8 cellular contexts compared by ENCODE assay signal in the genomic region with DNA sequence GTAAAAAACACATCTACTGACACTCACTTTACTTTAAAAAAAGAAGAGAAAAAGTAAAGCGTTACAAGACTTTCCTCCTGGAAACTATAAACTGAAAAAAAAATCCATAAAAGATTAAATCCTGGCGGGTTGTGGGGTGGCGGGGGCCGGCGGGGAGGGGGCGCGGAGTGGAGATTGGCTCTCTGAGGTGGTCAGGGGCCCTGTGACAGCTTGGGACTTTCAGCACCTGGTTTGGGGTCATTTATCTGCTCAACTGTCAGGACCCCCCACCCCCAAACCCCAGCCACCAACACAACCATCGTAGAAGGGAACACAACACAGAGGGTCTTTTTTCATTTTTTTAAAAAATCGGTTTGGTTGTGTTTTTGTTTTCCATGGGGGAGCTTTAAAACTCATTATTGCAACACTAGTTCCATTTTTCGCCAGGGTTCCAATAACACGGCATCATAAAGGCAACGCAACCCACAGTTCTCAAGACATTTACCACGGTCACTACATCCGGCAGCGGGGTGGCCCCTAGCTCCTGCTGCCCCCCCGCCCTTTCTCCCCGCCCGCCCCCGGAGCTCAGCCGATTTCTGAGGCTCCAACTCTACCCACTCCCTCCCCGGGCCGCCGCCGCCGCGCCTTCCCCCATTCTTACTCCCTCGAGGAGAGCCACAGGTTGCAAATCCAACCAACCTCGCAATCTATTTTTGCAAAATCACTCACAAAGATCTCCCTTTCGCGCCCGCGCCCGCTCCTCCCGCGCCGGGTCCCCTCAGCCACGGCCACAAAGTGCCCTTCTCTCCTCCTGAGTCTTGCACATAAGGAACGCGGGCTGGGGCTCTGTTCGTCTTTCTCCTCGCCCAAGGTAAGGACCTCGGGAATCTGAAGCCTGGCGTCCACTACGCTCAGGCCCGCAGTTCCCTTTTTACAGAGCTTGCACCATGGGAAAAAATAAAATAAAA. TPM values are rescaled to one million over a fixed set of nuclear protein-coding genes. Genes with fewer than 3 reads are reported as not detected.
DNase-seq lines count a peak whose midpoint lies in the region; ATAC-seq, FAIRE-seq and TF ChIP-seq lines count a peak whose summit lies in the region.

No MANE protein-coding gene starts in this region.

- DNase-seq in CD14-positive monocyte (ENCODE audit: low spot score) = peak; percentile 58
- DNase-seq in M059J (ENCODE audit: low read depth) = peak; percentile 62
- DNase-seq in activated CD8-positive, alpha-beta memory T cell treated with anti-CD3 and anti-CD28 coated beads for 48 hours (ENCODE audit: low read depth in 2 of 3, low spot score in 2 of 3) = peak in 2 of 3 experiments; percentile 38 to 41
- DNase-seq in endothelial cell (ENCODE audit: low spot score) = peak; percentile 42
- peak; percentile 56 to 79 (median 71) for DNase-seq in mucosa of descending colon
- peak; percentile 73 for DNase-seq in stimulated activated naive CD8-positive, alpha-beta T cell treated with anti-CD3 and anti-CD28 coated beads, Interleukin-15, Interleukin-2, amounts not matched to agents 100 U/mL and 50 U/mL, for 24 hours
- no peak for DNase-seq in GM12892 (ENCODE audit: insufficient read length)

- H3K36me3 ChIP-seq in mucosa of descending colon (ENCODE audit: low read depth) = no peaks in the 10 kb centered on the region

- intact Hi-C loops in CD14-positive monocyte (cut with micrococcal nuclease) = loop anchor here (2.0 to 10.0 kb wide), 13 partner anchors 31 to 1404 kb away; partner anchors contain the start of gene LPP (in 1 of the 2)
- intact Hi-C loops in mucosa of descending colon (cut with DNase I, micrococcal nuclease) = loop anchor here (5.0 to 10.0 kb wide), 7 partner anchors 309 to 1401 kb away; partner anchors contain the start of gene LPP (in 1 of the 2)

- H3K36me3 Mint-ChIP-seq in CD14-positive monocyte (peaks cover 12% of the 10 kb centered on the region in 2 donors), endothelial cell (ENCODE audit: low read depth, unreplicated experiment) (no peaks in the 10 kb centered on the region)

- H3K27me3 Mint-ChIP-seq in CD14-positive monocyte (ENCODE audit: low read depth in 3 of 3) (no peaks in the 10 kb centered on the region), endothelial cell (ENCODE audit: unreplicated experiment) (peaks cover 3% of the 10 kb centered on the region)

- H3K9me3 ChIP-seq in mucosa of descending colon = no peaks in the 10 kb centered on the region

- H3K4me1 Mint-ChIP-seq in CD14-positive monocyte = peaks cover 40% of the 10 kb centered on the region
- H3K4me1 Mint-ChIP-seq in endothelial cell (ENCODE audit: unreplicated experiment) = peaks cover 37% of the 10 kb centered on the region

- peak overlapping the region; percentile 99 to 100 (median 100) for H3K27ac Mint-ChIP-seq in CD14-positive monocyte
- peak overlapping the region; percentile 19 for H3K27ac Mint-ChIP-seq in endothelial cell (ENCODE audit: unreplicated experiment)

- H3K4me1 ChIP-seq in mucosa of descending colon (ENCODE audit: low read depth) = peaks cover 36% of the 10 kb centered on the region

- H3K4me3 Mint-ChIP-seq in CD14-positive monocyte (peak overlapping the region; percentile 95 to 100), endothelial cell (ENCODE audit: unreplicated experiment) (peak overlapping the region; percentile 93)

- no peak for TF ChIP-seq POLR2A in GM12892 (IDR thresholded peaks at IDR 0.05; ENCODE audit: low read depth, low read length)

- ATAC-seq in mucosa of descending colon (no peak), GM18909 (IDR thresholded peaks at IDR 0.05; ENCODE audit: poor library complexity, unreplicated experiment) (no peak)
- ATAC-seq in stimulated activated naive CD8-positive, alpha-beta T cell treated with anti-CD3 and anti-CD28 coated beads, Interleukin-15, Interleukin-2, amounts not matched to agents 100 U/mL and 50 U/mL, for 24 hours = no peak

- H3K9me3 Mint-ChIP-seq in CD14-positive monocyte (peaks cover 0 to 8% (median 2%) of the 10 kb centered on the region in 7 donors), endothelial cell (ENCODE audit: unreplicated experiment) (no peaks in the 10 kb centered on the region)

- no peak for TF ChIP-seq CTCF in CD14-positive monocyte (IDR thresholded peaks at IDR 0.05)
- no peak for TF ChIP-seq CTCF in endothelial cell (IDR thresholded peaks at IDR 0.05; ENCODE audit: unreplicated experiment)
- TF ChIP-seq CTCF in mucosa of descending colon (IDR thresholded peaks at IDR 0.05) = no peak

- H3K4me3 ChIP-seq in mucosa of descending colon = peak overlapping the region; percentile 45

- FAIRE-seq in GM12892 (lab: Jason Lieb, UNC) = no peak

RNA-seq across cellular contexts. Expression of gene BCL6, which starts 1.8 kb away (rescaled TPM):
- polyA plus RNA-seq in CD14-positive monocyte = 10 to 100 TPM; 33.2 to 34.9 TPM
- 15.4 and 19.2 TPM in 2 replicates for total RNA-seq in M059J (2014; rRNA removed; shearing (Covaris generic))
- total RNA-seq in endothelial cell (ENCODE audit: unreplicated experiment) = 7.6 TPM
- total RNA-seq in mucosa of descending colon = 100 to 1,000 TPM in 1 of 3 donors, 10 to 100 TPM in 2; 10.9 to 133 (median 23.8) TPM
- 0.15 TPM for polyA plus RNA-seq in GM12892 (2012; ENCODE audit: missing spikeins)

RNA-seq across cellular contexts. Expression of gene RTP2, which starts 41.1 kb away (rescaled TPM):
- polyA plus RNA-seq in CD14-positive monocyte = not detected
- not detected in 2 replicates for total RNA-seq in M059J (2014; rRNA removed; shearing (Covaris generic))
- total RNA-seq in endothelial cell (ENCODE audit: unreplicated experiment) (not detected), mucosa of descending colon (not detected)
- not detected for polyA plus RNA-seq in GM12892 (2012; ENCODE audit: missing spikeins)
